In genomic region chr21:39169906-39170305, GRCh38 we compare ENCODE assay signal across 7 cellular contexts.
"Had no signal": no experiment of that assay in that cellular context is flagged by ENCODE, and none has a peak within 500 bp of the region (broad histone marks: within the 10 kb centered on the region; RNA-seq: fewer than 3 reads in every experiment).

No MANE protein-coding gene starts in this region.

- H3K4me3 ChIP-seq: GM23248, HAP-1 had no signal

- ATAC-seq: HCT116 had no signal

- H3K4me1 ChIP-seq: HAP-1 had no signal

- DNase-seq: GM23248, GOT3, H7, HFFc6, KBM-7 had no signal
